27 cellular contexts compared by ENCODE assay signal in the genomic region with DNA sequence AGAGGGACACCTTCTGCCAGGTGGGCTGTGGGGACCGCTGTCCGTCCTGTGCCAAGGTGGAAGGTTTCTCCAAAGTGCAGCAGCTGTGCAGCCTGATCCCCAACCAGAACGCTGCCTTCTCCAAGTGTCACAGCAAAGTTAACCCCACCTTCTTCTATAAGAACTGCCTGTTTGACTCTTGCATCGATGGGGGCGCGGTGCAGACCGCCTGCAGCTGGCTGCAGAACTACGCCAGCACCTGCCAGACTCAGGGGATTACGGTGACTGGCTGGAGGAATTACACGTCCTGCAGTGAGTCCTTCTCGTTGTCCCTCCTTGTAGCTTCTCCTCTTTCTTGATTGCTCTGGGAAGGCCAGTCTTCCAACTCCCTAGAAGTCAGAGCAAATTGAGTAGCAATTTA.
"Had no signal": no experiment of that assay in that cellular context is flagged by ENCODE, and none has a peak within 500 bp of the region (broad histone marks: within the 10 kb centered on the region; RNA-seq: fewer than 3 reads in every experiment).

No MANE protein-coding gene starts in this region.

- H3K4me1 ChIP-seq: gastrocnemius medialis, heart right ventricle, left lung, lower lobe of right lung had no signal

- H3K36me3 ChIP-seq: esophagus squamous epithelium, gastrocnemius medialis, heart right ventricle, left lung, lower lobe of right lung had no signal

- H3K4me3 ChIP-seq: coronary artery, dorsolateral prefrontal cortex, esophagus squamous epithelium, gastrocnemius medialis, heart right ventricle, left lung, lower lobe of right lung, mucosa of descending colon had no signal

- H3K9me3 ChIP-seq: esophagus squamous epithelium, gastrocnemius medialis, left lung, lower lobe of right lung, mucosa of descending colon had no signal

- ATAC-seq: esophagus mucosa, gastrocnemius medialis, heart right ventricle, left cardiac atrium, left lung, left ventricle myocardium superior, lower lobe of right lung, mucosa of descending colon had no signal

- FAIRE-seq: colon, endometrium, islet of Langerhans, keratinocyte had no signal

- H3K27ac ChIP-seq: coronary artery, dorsolateral prefrontal cortex, epithelial cell of prostate, esophagus squamous epithelium, gastrocnemius medialis, heart right ventricle, left lung, lower lobe of right lung had no signal

- H3K27me3 ChIP-seq: dorsolateral prefrontal cortex, gastrocnemius medialis, heart right ventricle, left lung had no signal

- DNase-seq: dermis blood vessel endothelial cell; dorsolateral prefrontal cortex; effector CD4-positive, alpha-beta T cell; effector memory CD4-positive, alpha-beta T cell; erythroblast; esophagus squamous epithelium; foreskin fibroblast; foreskin melanocyte; gastrocnemius medialis; glutamatergic neuron; head of caudate nucleus; heart right ventricle; hippocampal formation; left cardiac atrium; left lung; left ventricle myocardium superior; lower lobe of right lung; mesenchymal stem cell; mucosa of descending colon; naive B cell had no signal
